1 cellular context compared by ENCODE assay signal in genomic region chr5:173736923-173737412, GRCh38.
TF ChIP-seq lines count a peak whose summit lies in the region.

No MANE protein-coding gene starts in this region.

TF ChIP-seq in GM12878, 131 proteins besides CTCF, POLR2A, EP300 and RAD21 (continued from another document):
- TF ChIP-seq ASH2L (IDR thresholded peaks at IDR 0.05; ENCODE audit: borderline replicate concordance, low read depth), result no peak
- no peak for TF ChIP-seq ZNF24 (IDR thresholded peaks at IDR 0.05)
- TF ChIP-seq EZH2 (IDR thresholded peaks at IDR 0.05; ENCODE audit: borderline replicate concordance, control insufficient read depth, low read depth, low read length), result no peak
- no peak; a peak in 1 of 3 replicates for TF ChIP-seq EGR1 (IDR thresholded peaks at IDR 0.05; ENCODE audit: borderline replicate concordance in 1 of 2, low read depth in 2 of 2, low read length in 2 of 2)
- no peak for TF ChIP-seq HDGF (IDR thresholded peaks at IDR 0.05)
- no peak for TF ChIP-seq KAT2A (conservative IDR thresholded peaks at IDR 0.05; ENCODE audit: control insufficient read depth, low read depth, low read length)
- TF ChIP-seq CBX3 (IDR thresholded peaks at IDR 0.05; ENCODE audit: borderline replicate concordance, low read depth), result no peak
- no peak for TF ChIP-seq LARP7 (IDR thresholded peaks at IDR 0.05)
- TF ChIP-seq GABPA (IDR thresholded peaks at IDR 0.05; ENCODE audit: low read depth), result no peak
- peak; percentile 94 for TF ChIP-seq CREM (IDR thresholded peaks at IDR 0.05; ENCODE audit: low read depth)
- peak; percentile 96 for TF ChIP-seq TCF3 (IDR thresholded peaks at IDR 0.05; ENCODE audit: borderline replicate concordance, insufficient read depth, low read depth, low read length)
- no peak for TF ChIP-seq PRDM15 (CRISPR knock-in tag; IDR thresholded peaks at IDR 0.05)
- no peak for TF ChIP-seq PBX3 (IDR thresholded peaks at IDR 0.05; ENCODE audit: insufficient replicate concordance, low read depth, low read length)
- no peak for TF ChIP-seq IRF3 (IDR thresholded peaks at IDR 0.05)
- 0 out of 3 replicates have a peak, but pooled peaks have one; percentile 7 for TF ChIP-seq POU2F2 (IDR thresholded peaks at IDR 0.05; ENCODE audit: borderline replicate concordance, low read depth, low read length)
- TF ChIP-seq MXI1 (IDR thresholded peaks at IDR 0.05; ENCODE audit: low read depth, low read length), result no peak
- TF ChIP-seq NR2C1 (IDR thresholded peaks at IDR 0.05), result peak; percentile 71
- TF ChIP-seq STAT3 (IDR thresholded peaks at IDR 0.05; ENCODE audit: low read depth, low read length), result no peak
- TF ChIP-seq POLR2AphosphoS5 (IDR thresholded peaks at IDR 0.05; ENCODE audit: low read length), result no peak
- 0 out of 2 replicates have a peak, but pooled peaks have one; percentile 6 for TF ChIP-seq IRF4 (IDR thresholded peaks at IDR 0.05; ENCODE audit: low read depth, low read length)
- TF ChIP-seq RELB (IDR thresholded peaks at IDR 0.05; ENCODE audit: low read depth), result peak; percentile 29; the same call in 1 of the 2 replicates
- no peak for TF ChIP-seq MTA3 (IDR thresholded peaks at IDR 0.05; ENCODE audit: borderline replicate concordance, low read length)
- TF ChIP-seq ZBTB4 (CRISPR knock-in tag; IDR thresholded peaks at IDR 0.05), result no peak
- no peak for TF ChIP-seq ZNF274 (IDR thresholded peaks at IDR 0.05; ENCODE audit: insufficient read depth, insufficient read length)
- TF ChIP-seq SUZ12 (IDR thresholded peaks at IDR 0.05; ENCODE audit: unreplicated experiment), result no peak
- TF ChIP-seq CUX1 (IDR thresholded peaks at IDR 0.05; ENCODE audit: insufficient replicate concordance, low read depth, low read length), result no peak
- TF ChIP-seq TAF1 (IDR thresholded peaks at IDR 0.05; ENCODE audit: borderline replicate concordance, low read depth, low read length), result no peak
- TF ChIP-seq RBBP5 (conservative IDR thresholded peaks at IDR 0.05), result no peak
- TF ChIP-seq ZNF687 (IDR thresholded peaks at IDR 0.05), result no peak
- TF ChIP-seq DPF2 (IDR thresholded peaks at IDR 0.05), result no peak; the same call in 1 of the 2 replicates
- no peak for TF ChIP-seq SRF (IDR thresholded peaks at IDR 0.05; ENCODE audit: low read depth in 2 of 2, low read length in 2 of 2)
- peak; percentile 98 for TF ChIP-seq NR2F1 (conservative IDR thresholded peaks at IDR 0.05)
